ENCODE assay signal across 1 cellular context in the genomic region with DNA sequence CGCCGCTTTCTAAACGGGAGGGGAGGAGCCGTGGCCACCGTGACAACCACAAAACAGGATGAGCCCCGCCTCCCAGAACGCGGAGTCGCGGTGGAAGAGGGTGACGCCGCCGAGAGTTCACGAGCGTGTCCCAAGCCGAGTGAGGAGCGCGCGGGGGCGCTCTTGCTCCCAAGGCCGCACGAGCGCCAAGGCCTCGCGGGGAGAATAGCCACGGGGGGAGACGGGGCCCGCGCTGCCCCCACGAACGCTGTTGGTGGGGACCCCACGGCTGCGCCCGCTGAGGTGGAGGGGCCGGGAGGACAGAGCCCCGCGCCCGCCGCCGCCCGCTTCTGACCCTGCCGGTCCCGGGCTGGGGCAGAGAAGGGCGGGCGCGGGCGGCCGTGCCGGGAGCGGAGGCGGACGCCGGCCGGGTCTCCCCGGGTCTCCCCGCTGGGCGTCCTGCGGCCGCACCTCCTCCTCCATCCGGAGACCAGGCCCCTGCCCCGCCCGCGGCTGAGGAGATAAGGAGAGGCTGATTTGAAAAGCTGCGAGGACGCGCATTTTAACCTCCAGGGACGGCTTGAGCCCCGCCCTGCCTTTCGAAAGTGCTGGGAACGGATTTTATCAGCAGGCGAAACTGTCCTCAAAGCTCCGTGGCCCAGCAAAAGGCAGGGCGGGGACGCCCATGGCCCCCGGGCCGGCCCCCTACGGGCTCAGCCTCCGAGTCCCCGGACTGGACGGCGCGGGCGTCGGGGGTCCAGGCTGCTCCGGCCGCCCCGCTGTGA.
TF ChIP-seq lines count a peak whose summit lies in the region.

No MANE protein-coding gene starts in this region.

TF ChIP-seq in IMR-90, 13 proteins besides CTCF, POLR2A, EP300 and RAD21:
- TF ChIP-seq CEBPB (IDR thresholded peaks at IDR 0.05; ENCODE audit: low read depth, low read length) (no peak), MAZ (IDR thresholded peaks at IDR 0.05; ENCODE audit: borderline replicate concordance, low read depth, low read length) (no peak), RFX5 (IDR thresholded peaks at IDR 0.05; ENCODE audit: low read depth, low read length) (no peak), USF2 (IDR thresholded peaks at IDR 0.05; ENCODE audit: low read depth, low read length) (no peak), MXI1 (IDR thresholded peaks at IDR 0.05; ENCODE audit: borderline replicate concordance, low read depth, low read length) (no peak), NFE2L2 (IDR thresholded peaks at IDR 0.05; ENCODE audit: low read depth, low read length) (no peak)
